20 cellular contexts compared by ENCODE assay signal in the genomic region with DNA sequence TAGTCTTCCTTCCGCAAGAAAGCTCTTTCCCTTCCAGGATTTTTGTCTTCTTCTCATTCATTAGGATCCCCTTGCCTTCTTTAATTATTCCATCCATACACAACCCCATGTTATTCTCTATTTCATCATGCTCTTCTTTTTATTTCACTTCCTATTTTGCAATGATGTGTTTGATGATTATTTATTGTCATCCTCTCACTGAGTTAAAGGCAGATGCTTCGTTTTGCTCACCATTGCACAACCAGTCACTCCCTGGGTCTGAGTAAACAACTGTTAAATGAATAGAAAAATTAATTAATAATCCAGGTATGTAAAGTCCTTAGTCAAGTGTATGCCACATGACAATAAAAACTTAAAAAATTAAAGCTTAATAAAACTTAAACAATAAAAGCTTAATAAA.
"Had no signal": no experiment of that assay in that cellular context is flagged by ENCODE, and none has a peak within 500 bp of the region (broad histone marks: within the 10 kb centered on the region; RNA-seq: fewer than 3 reads in every experiment).

No MANE protein-coding gene starts in this region.

- DNase-seq: activated CD4-positive, alpha-beta memory T cell treated with anti-CD3 and anti-CD28 coated beads for 36 hours; activated CD4-positive, alpha-beta T cell treated with anti-CD3 and anti-CD28 coated beads for 4 hours; activated gamma-delta T cell treated with Interleukin-2 at 50 U/mL for 16 hours; activated T-cell treated with anti-CD3 and anti-CD28 coated beads for 4 hours; amniotic stem cell; dermis blood vessel endothelial cell; effector memory CD4-positive, alpha-beta T cell; gastrocnemius medialis; head of caudate nucleus; kidney glomerular epithelial cell; mucosa of descending colon; naive thymus-derived CD4-positive, alpha-beta T cell; psoas muscle; right cardiac atrium; stimulated activated naive CD8-positive, alpha-beta T cell treated with anti-CD3 and anti-CD28 coated beads, Interleukin-15, Interleukin-2, amounts not matched to agents 100 U/mL and 50 U/mL, for 24 hours; substantia nigra; tibial artery had no signal

- ATAC-seq: gastrocnemius medialis; mucosa of descending colon; naive thymus-derived CD4-positive, alpha-beta T cell; psoas muscle; right cardiac atrium; stimulated activated naive CD8-positive, alpha-beta T cell treated with anti-CD3 and anti-CD28 coated beads, Interleukin-15, Interleukin-2, amounts not matched to agents 100 U/mL and 50 U/mL, for 24 hours; WTC11 had no signal

- H3K4me3 ChIP-seq: cardiac muscle cell, gastrocnemius medialis, mucosa of descending colon, psoas muscle, skin epidermis, tibial artery had no signal
